Comparison of ENCODE assay signal across 23 cellular contexts in genomic region chr14:35258420-35258819, GRCh38.
"Had no signal": no experiment of that assay in that cellular context is flagged by ENCODE, and none has a peak within 500 bp of the region (broad histone marks: within the 10 kb centered on the region; RNA-seq: fewer than 3 reads in every experiment).

No MANE protein-coding gene starts in this region.

- H2AFZ ChIP-seq: neural progenitor cell had no signal

- H3K36me3 ChIP-seq: heart left ventricle, neural progenitor cell had no signal

- H3K27ac ChIP-seq: neural progenitor cell, psoas muscle, spleen, stomach had no signal

- H3K4me1 ChIP-seq: neural progenitor cell, psoas muscle, stomach had no signal

- H3K9me3 Mint-ChIP-seq: neural progenitor cell had no signal

- DNase-seq: effector CD4-positive, alpha-beta T cell; foreskin melanocyte; heart left ventricle; hippocampal formation; kidney glomerular epithelial cell; mammary epithelial cell; mucosa of descending colon; occipital lobe; psoas muscle; retina; spleen; stimulated activated CD4-positive, alpha-beta T cell treated with anti-CD3 and anti-CD28 coated beads, Interleukin-15, amount 100 ng/mL, for 24 hours; stimulated activated CD4-positive, alpha-beta T cell treated with anti-CD3 and anti-CD28 coated beads, Interleukin-2, amount 100 ng/mL, for 24 hours; stimulated activated naive CD4-positive, alpha-beta T cell; stomach; substantia nigra; trophoblast cell had no signal

- H3K27me3 ChIP-seq: heart left ventricle, neural progenitor cell, spleen, stomach had no signal

- H3K9ac ChIP-seq: neural progenitor cell had no signal

- H3K4me3 Mint-ChIP-seq: natural killer cell treated with Interleukin-12 subunit alpha and Interleukin-12 subunit beta and Interleukin-15 and Interleukin-18, amount 100 ng/mL, for 72 hours; neural progenitor cell had no signal

- ATAC-seq: esophagus mucosa; heart left ventricle; mucosa of descending colon; natural killer cell treated with Interleukin-12 subunit alpha and Interleukin-12 subunit beta and Interleukin-15 and Interleukin-18, amount 100 ng/mL, for 72 hours; sciatic nerve had no signal

- FAIRE-seq: bronchial epithelial cell, islet of Langerhans had no signal

- H3K27ac Mint-ChIP-seq: neural progenitor cell had no signal

- H3K27me3 Mint-ChIP-seq: natural killer cell treated with Interleukin-12 subunit alpha and Interleukin-12 subunit beta and Interleukin-15 and Interleukin-18, amount 100 ng/mL, for 72 hours had no signal

- H3K4me3 ChIP-seq: heart left ventricle, mucosa of descending colon, neural progenitor cell, psoas muscle, spleen, stomach had no signal

- H3K4me2 ChIP-seq: neural progenitor cell had no signal

- H3K9me3 ChIP-seq: mucosa of descending colon, psoas muscle, stomach had no signal

- H3K4me1 Mint-ChIP-seq: neural progenitor cell had no signal
